In the genomic region with DNA sequence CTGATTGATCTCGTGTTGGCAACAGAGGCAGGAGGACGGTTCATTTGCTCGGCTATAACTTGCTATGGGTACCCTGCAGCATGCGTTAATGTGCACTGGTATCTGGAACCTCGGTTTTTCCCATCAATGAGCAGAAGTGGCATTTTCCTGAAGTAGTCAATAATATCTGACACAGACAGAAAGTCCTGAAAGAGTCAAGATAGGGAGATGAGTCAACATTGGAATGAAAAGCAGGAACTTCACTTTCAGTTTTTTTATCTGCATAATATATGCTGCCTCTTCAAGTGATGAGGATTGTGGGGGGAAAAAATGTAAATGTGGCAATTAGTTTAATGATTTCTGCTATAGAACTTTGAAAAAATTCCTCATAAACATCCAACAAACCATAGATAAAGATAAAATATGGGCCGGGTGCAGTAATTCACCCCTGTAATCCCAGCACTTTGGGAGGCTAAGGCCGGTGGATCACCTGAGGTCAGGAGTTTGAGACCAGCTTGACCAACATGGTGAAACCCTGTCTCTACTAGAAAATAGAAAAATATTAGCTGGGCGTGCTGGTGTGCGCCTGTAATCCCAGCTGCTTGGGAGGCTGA, we compare ENCODE assay signal across 1 cellular context.
TF ChIP-seq lines count a peak whose summit lies in the region.

No MANE protein-coding gene starts in this region.

TF ChIP-seq in H1, 55 proteins besides CTCF, POLR2A, EP300 and RAD21:
- no peak for TF ChIP-seq CEBPB (IDR thresholded peaks at IDR 0.05; ENCODE audit: low read depth, low read length)
- no peak for TF ChIP-seq ZNF274 (IDR thresholded peaks at IDR 0.05; ENCODE audit: borderline replicate concordance, extremely low read depth, low read length)
- TF ChIP-seq TCF12 (IDR thresholded peaks at IDR 0.05; ENCODE audit: low read depth, low read length), result no peak
- TF ChIP-seq SAP30 (IDR thresholded peaks at IDR 0.05; ENCODE audit: insufficient read depth, insufficient replicate concordance, low read length), result no peak
- TF ChIP-seq, protein P1, sequence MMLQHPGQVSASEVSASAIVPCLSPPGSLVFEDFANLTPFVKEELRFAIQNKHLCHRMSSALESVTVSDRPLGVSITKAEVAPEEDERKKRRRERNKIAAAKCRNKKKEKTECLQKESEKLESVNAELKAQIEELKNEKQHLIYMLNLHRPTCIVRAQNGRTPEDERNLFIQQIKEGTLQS (IDR thresholded peaks at IDR 0.05; ENCODE audit: insufficient read depth, low read depth, low read length), result no peak
